In the genomic region with DNA sequence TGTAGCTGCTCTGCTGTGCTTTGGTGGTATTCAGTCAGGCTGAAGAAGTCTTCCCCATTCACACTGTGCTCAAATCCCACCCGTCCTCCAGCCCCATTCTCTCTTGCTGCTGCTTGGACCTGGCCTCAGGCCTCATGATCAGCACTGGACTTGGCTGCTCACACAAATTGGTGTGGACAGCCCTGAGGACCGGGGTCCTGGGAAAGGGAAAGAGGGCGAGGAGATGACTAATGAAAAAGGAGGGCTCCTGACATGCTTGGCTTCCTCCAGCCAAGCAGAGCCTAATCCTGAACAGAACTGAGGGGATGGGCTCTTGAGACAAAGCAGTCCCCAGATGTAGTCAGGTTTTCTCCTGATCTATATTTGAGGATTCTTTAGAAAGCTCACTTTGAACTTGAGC, we compare ENCODE assay signal across 20 cellular contexts.
DNase-seq lines count a peak whose midpoint lies in the region; TF ChIP-seq lines count a peak whose summit lies in the region.
"Had no signal": no experiment of that assay in that cellular context is flagged by ENCODE, and none has a peak within 500 bp of the region (broad histone marks: within the 10 kb centered on the region; RNA-seq: fewer than 3 reads in every experiment).

No MANE protein-coding gene starts in this region.

- H2AFZ ChIP-seq in mesenchymal stem cell (ENCODE audit: low read depth, low read length): peak overlapping the region; percentile 5

- H3K9ac ChIP-seq in mesenchymal stem cell (ENCODE audit: low read length): no peak overlapping the region

- intact Hi-C loops in esophagus muscularis mucosa (cut with DNase I): loop anchor here (10.0 kb wide), 1 partner anchor 327 kb away; no protein-coding TSS in a partner anchor

- no peak overlapping the region for H2BK5ac ChIP-seq in mesenchymal stem cell (ENCODE audit: low read depth, low read length, poor library complexity, severe bottlenecking)

- WGBS in esophagus muscularis mucosa: 63% methylated on average over 3 of the region's 3 CpGs
- 83% methylated on average over 3 of the region's 3 CpGs for WGBS in mesenchymal stem cell

- H2BK15ac ChIP-seq in mesenchymal stem cell (ENCODE audit: low read depth, poor library complexity, severe bottlenecking): no peak overlapping the region

- H3K4me2 ChIP-seq in mesenchymal stem cell (ENCODE audit: low read length, poor library complexity, severe bottlenecking): no peak overlapping the region

- H3K9me3 ChIP-seq in cardiac muscle cell (ENCODE audit: low read depth): no peaks in the 10 kb centered on the region
- no peaks in the 10 kb centered on the region for H3K9me3 ChIP-seq in right atrium auricular region
- no peaks in the 10 kb centered on the region for H3K9me3 ChIP-seq in esophagus muscularis mucosa
- no peaks in the 10 kb centered on the region for H3K9me3 ChIP-seq in mesenchymal stem cell (ENCODE audit: control insufficient read depth, low read length)
- H3K9me3 ChIP-seq: gastroesophageal sphincter, left lung, psoas muscle, SJCRH30, tibial nerve had no signal

- no peak overlapping the region for H3K4me3 ChIP-seq in cardiac muscle cell
- H3K4me3 ChIP-seq in right atrium auricular region: no peak overlapping the region
- no peak overlapping the region for H3K4me3 ChIP-seq in esophagus muscularis mucosa
- no peak overlapping the region for H3K4me3 ChIP-seq in mesenchymal stem cell (ENCODE audit: insufficient read depth in 1 of 2, low read depth in 1 of 2, low read length in 2 of 2)
- H3K4me3 ChIP-seq: gastroesophageal sphincter, left lung, psoas muscle, SJCRH30, tibial nerve had no signal

- H3K36me3 ChIP-seq in cardiac muscle cell (no peaks in the 10 kb centered on the region), right atrium auricular region (no peaks in the 10 kb centered on the region), esophagus muscularis mucosa (no peaks in the 10 kb centered on the region), mesenchymal stem cell (ENCODE audit: control insufficient read depth in 1 of 2, insufficient read depth in 2 of 2, low read depth in 1 of 2, low read length in 2 of 2) (no peaks in the 10 kb centered on the region)
- H3K36me3 ChIP-seq: gastroesophageal sphincter, left lung, SJCRH30, tibial nerve had no signal

- no peaks in the 10 kb centered on the region for H3K27me3 ChIP-seq in cardiac muscle cell
- no peaks in the 10 kb centered on the region for H3K27me3 ChIP-seq in right atrium auricular region
- H3K27me3 ChIP-seq in esophagus muscularis mucosa: no peaks in the 10 kb centered on the region
- no peaks in the 10 kb centered on the region for H3K27me3 ChIP-seq in mesenchymal stem cell (ENCODE audit: control insufficient read depth in 1 of 2, insufficient read depth in 1 of 2, low read length in 2 of 2)
- H3K27me3 ChIP-seq: gastroesophageal sphincter, left lung, SJCRH30, tibial nerve had no signal

- no peak for TF ChIP-seq EP300 in esophagus muscularis mucosa (IDR thresholded peaks at IDR 0.05)

- TF ChIP-seq CTCF in cardiac muscle cell (IDR thresholded peaks at IDR 0.05; ENCODE audit: low read depth, low read length) (no peak), right atrium auricular region (IDR thresholded peaks at IDR 0.05) (no peak), esophagus muscularis mucosa (IDR thresholded peaks at IDR 0.05) (no peak)

- H2BK12ac ChIP-seq in mesenchymal stem cell (ENCODE audit: low read length in 2 of 2): peak overlapping the region; percentile 20 to 97

- H3K4me1 ChIP-seq in cardiac muscle cell (ENCODE audit: low read depth): peaks cover 32% of the 10 kb centered on the region
- peaks cover 0 to 18% of the 10 kb centered on the region in 2 donors for H3K4me1 ChIP-seq in right atrium auricular region
- peaks cover 19 to 63% (median 62%) of the 10 kb centered on the region in 4 donors for H3K4me1 ChIP-seq in esophagus muscularis mucosa
- H3K4me1 ChIP-seq in mesenchymal stem cell (ENCODE audit: control insufficient read depth, insufficient read depth, low read depth, low read length): peaks cover 14% of the 10 kb centered on the region
- H3K4me1 ChIP-seq: left lung, psoas muscle had no signal

- H2AK5ac ChIP-seq in mesenchymal stem cell (ENCODE audit: low read length, severe bottlenecking): peak overlapping the region; percentile 15

- peak; percentile 35 to 53 for DNase-seq in cardiac muscle cell (ENCODE audit: low read depth in 1 of 2, low spot score in 1 of 2)
- no peak for DNase-seq in right atrium auricular region (ENCODE audit: low spot score)
- DNase-seq in esophagus muscularis mucosa (ENCODE audit: extremely low spot score): peak; percentile 88
- peak; percentile 51 for DNase-seq in mesenchymal stem cell
- DNase-seq in NCI-H2081 treated with DMSO at 0.1 percent for 48 hours (lab: John Stamatoyannopoulos, UW): no peak
- no peak for DNase-seq in islet precursor cell
- no peak for DNase-seq in DMS153 (lab: John Stamatoyannopoulos, UW)
- no peak for DNase-seq in SHP77 (lab: John Stamatoyannopoulos, UW)
- DNase-seq: 8988T; activated CD4-positive, alpha-beta T cell treated with anti-CD3 and anti-CD28 coated beads, Interleukin-2, amount 10 ng/mL, durations not matched to agents 7 days and 5 days; cortex of kidney; left lung; midbrain; NCI-H1694 treated with DMSO at 0.1 percent for 48 hours; psoas muscle; SJCRH30; stimulated activated CD4-positive, alpha-beta T cell treated with anti-CD3 and anti-CD28 coated beads, Interleukin-4, amount 100 ng/mL, for 1 hour; T-helper 1 cell had no signal

- no peak overlapping the region for H4K8ac ChIP-seq in mesenchymal stem cell (ENCODE audit: low read length)

- no peak overlapping the region for H3K14ac ChIP-seq in mesenchymal stem cell (ENCODE audit: low read length in 2 of 2)

- no peak overlapping the region for H3K23ac ChIP-seq in mesenchymal stem cell (ENCODE audit: low read length in 2 of 2)

- H3K4ac ChIP-seq in mesenchymal stem cell (ENCODE audit: low read depth in 1 of 2, low read length in 2 of 2): peak overlapping the region in 1 of 2 experiments; percentile 68

- H2BK120ac ChIP-seq in mesenchymal stem cell (ENCODE audit: low read depth, low read length): no peak overlapping the region

- peak overlapping the region in 1 of 2 experiments; percentile 74 for H3K18ac ChIP-seq in mesenchymal stem cell (ENCODE audit: low read depth in 1 of 2, low read length in 2 of 2)

- TF ChIP-seq POLR2A in esophagus muscularis mucosa (IDR thresholded peaks at IDR 0.05; ENCODE audit: low read depth): no peak

- H3K79me1 ChIP-seq in mesenchymal stem cell (replicated peaks; ENCODE audit: low read length, poor library complexity, severe bottlenecking): no peaks in the 10 kb centered on the region

- H4K91ac ChIP-seq in mesenchymal stem cell (ENCODE audit: low read length): no peak overlapping the region

- H3K27ac ChIP-seq in cardiac muscle cell: peak overlapping the region; percentile 56
- no peak overlapping the region for H3K27ac ChIP-seq in right atrium auricular region
- H3K27ac ChIP-seq in esophagus muscularis mucosa (replicated peaks in 1 of 4): no peak overlapping the region
- H3K27ac ChIP-seq in mesenchymal stem cell (ENCODE audit: low read length, poor library complexity, severe bottlenecking): no peak overlapping the region
- H3K27ac ChIP-seq: gastroesophageal sphincter, left lung, psoas muscle, SJCRH30, tibial nerve had no signal

Comparison
In these comparisons a context has a peak if more than half of its experiments do, and no peak if none do; other contexts are left out.
1. DNase-seq: peak in cardiac muscle cell (2 of 2), esophagus muscularis mucosa (single experiment) and mesenchymal stem cell (single experiment); none in right atrium auricular region (single experiment), NCI-H2081 treated with DMSO at 0.1 percent for 48 hours (single experiment), islet precursor cell (single experiment), DMS153 (single experiment) and SHP77 (0 of 2).